ENCODE assay signal across 8 cellular contexts in the genomic region with DNA sequence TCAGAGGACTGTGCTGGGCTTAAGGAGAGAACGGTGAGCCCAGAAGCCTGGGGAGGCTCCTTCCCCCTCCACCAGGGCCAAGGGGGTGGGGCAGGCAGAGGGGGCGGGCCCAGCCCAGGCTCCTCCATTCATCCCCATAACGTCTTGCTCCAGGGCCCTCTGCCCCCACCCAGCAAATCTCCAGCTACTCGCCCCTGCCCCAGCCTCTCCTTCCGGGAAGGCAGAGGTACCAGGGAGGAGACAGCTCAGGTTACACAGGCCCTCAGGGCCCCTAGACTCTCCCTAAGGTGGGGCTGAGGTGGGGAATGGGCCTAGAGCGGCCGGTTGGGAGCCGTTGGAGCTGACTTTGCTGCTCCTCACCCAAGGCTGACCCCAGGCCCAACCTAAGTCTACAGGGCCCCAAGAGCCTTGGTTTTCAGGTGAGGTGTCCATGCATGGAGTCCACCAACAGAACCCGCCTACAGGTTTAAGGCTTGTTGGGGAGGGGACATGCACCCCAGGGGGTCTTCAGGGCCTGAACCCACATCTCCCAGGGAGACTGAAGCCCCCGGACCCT. TPM values are rescaled to one million over a fixed set of nuclear protein-coding genes. Genes with fewer than 3 reads are reported as not detected.
DNase-seq lines count a peak whose midpoint lies in the region; ATAC-seq and TF ChIP-seq lines count a peak whose summit lies in the region.

No MANE protein-coding gene starts in this region.

- peak; percentile 92 for DNase-seq in H7
- DNase-seq in RWPE2 (ENCODE audit: low spot score): peak; percentile 100
- peak; percentile 72 to 86 for DNase-seq in foreskin keratinocyte
- DNase-seq in epidermal melanocyte (ENCODE audit: insufficient read length, low spot score): no peak

- ATAC-seq in RWPE2 (ENCODE audit: low read depth): peak; percentile 54
- peak; percentile 70 for ATAC-seq in foreskin keratinocyte
- ATAC-seq in HG03469 (IDR thresholded peaks at IDR 0.05; ENCODE audit: unreplicated experiment): no peak
- ATAC-seq in GM21717 (IDR thresholded peaks at IDR 0.05; ENCODE audit: unreplicated experiment): no peak
- ATAC-seq in GM21367 (IDR thresholded peaks at IDR 0.05; ENCODE audit: unreplicated experiment): no peak

- H3K4me3 ChIP-seq in H7 (ENCODE audit: insufficient read depth, low read depth, low read length) (peak overlapping the region; percentile 90), RWPE2 (ENCODE audit: severe bottlenecking) (peak overlapping the region; percentile 98), rectal smooth muscle tissue (ENCODE audit: low read length) (peak overlapping the region; percentile 73)

- H3K27ac ChIP-seq in RWPE2 (ENCODE audit: poor library complexity, severe bottlenecking) (peak overlapping the region; percentile 99), foreskin keratinocyte (peak overlapping the region; percentile 72), rectal smooth muscle tissue (ENCODE audit: low read depth, low read length) (peak overlapping the region; percentile 92)

- H3K9ac ChIP-seq in rectal smooth muscle tissue (ENCODE audit: low read length): no peak overlapping the region

- H3K9me3 ChIP-seq in RWPE2 (ENCODE audit: severe bottlenecking): no peaks in the 10 kb centered on the region

- H3K4me1 ChIP-seq in RWPE2 (ENCODE audit: insufficient read depth, poor library complexity, severe bottlenecking) (peaks cover 76% of the 10 kb centered on the region), foreskin keratinocyte (peaks cover 17% of the 10 kb centered on the region), rectal smooth muscle tissue (ENCODE audit: control insufficient read depth, insufficient read depth, low read length) (peaks cover 73% of the 10 kb centered on the region)

- H3K27me3 ChIP-seq in H7 (ENCODE audit: control insufficient read depth, insufficient read depth, low read length): no peaks in the 10 kb centered on the region
- no peaks in the 10 kb centered on the region for H3K27me3 ChIP-seq in RWPE2 (ENCODE audit: insufficient read depth, poor library complexity, severe bottlenecking)
- no peaks in the 10 kb centered on the region for H3K27me3 ChIP-seq in foreskin keratinocyte
- peaks cover 7% of the 10 kb centered on the region for H3K27me3 ChIP-seq in rectal smooth muscle tissue (ENCODE audit: control insufficient read depth, insufficient read depth, low read length)

- TF ChIP-seq CTCF in RWPE2 (IDR thresholded peaks at IDR 0.05; ENCODE audit: poor library complexity, severe bottlenecking) (no peak), foreskin keratinocyte (conservative IDR thresholded peaks at IDR 0.05) (no peak)

- H3K36me3 ChIP-seq in H7 (replicated peaks; ENCODE audit: control insufficient read depth, insufficient read depth, low read length) (peaks cover 2% of the 10 kb centered on the region), RWPE2 (ENCODE audit: low read depth) (peaks cover 52% of the 10 kb centered on the region), rectal smooth muscle tissue (ENCODE audit: control insufficient read depth, insufficient read depth, low read length) (peaks cover 4% of the 10 kb centered on the region)

RNA-seq across cellular contexts. Expression of gene LAMA5, which starts 1.2 kb away (rescaled TPM):
- total RNA-seq in H7 (2014; rRNA removed; shearing (Covaris generic)): 61.0 and 90.8 TPM in 2 replicates
- total RNA-seq in foreskin keratinocyte: 72.6 and 87.7 TPM in 2 replicates
- polyA plus RNA-seq in foreskin keratinocyte: 62.3 and 75.3 TPM in 2 replicates

RNA-seq across cellular contexts. Expression of gene RPS21, which starts 21.0 kb away (rescaled TPM):
- total RNA-seq in H7 (2014; rRNA removed; shearing (Covaris generic)): 877 and 1,118 TPM in 2 replicates
- 1,147 and 1,424 TPM in 2 replicates for total RNA-seq in foreskin keratinocyte
- 3,116 and 3,644 TPM in 2 replicates for polyA plus RNA-seq in foreskin keratinocyte

RNA-seq across cellular contexts. Expression of gene CABLES2, which starts 41.2 kb away (rescaled TPM):
- total RNA-seq in H7 (2014; rRNA removed; shearing (Covaris generic)): 7.7 and 8.3 TPM in 2 replicates
- total RNA-seq in foreskin keratinocyte: 6.2 and 7.1 TPM in 2 replicates
- 5.7 and 5.8 TPM in 2 replicates for polyA plus RNA-seq in foreskin keratinocyte

Comparison
In these comparisons a context has a peak if more than half of its experiments do, and no peak if none do; other contexts are left out.
1. ATAC-seq: peak in RWPE2 (single experiment) and foreskin keratinocyte (single experiment); none in HG03469 (single experiment), GM21717 (single experiment) and GM21367 (single experiment).
2. Peak in every context shown above with its lines, with median percentiles within 50 percentile points of each other: H3K4me3 ChIP-seq and H3K27ac ChIP-seq.